1 cellular context compared by ENCODE assay signal in genomic region chr10:68812420-68812819, GRCh38.
TF ChIP-seq lines count a peak whose summit lies in the region.

No MANE protein-coding gene starts in this region.

TF ChIP-seq in HepG2, 621 proteins besides CTCF, POLR2A, EP300 and RAD21 (continued from another document and continues in another):
- TF ChIP-seq MYPOP (CRISPR knock-in tag; IDR thresholded peaks at IDR 0.05) (no peak), ZBTB40 (IDR thresholded peaks at IDR 0.05) (no peak), ZBTB40 (CRISPR knock-in tag; IDR thresholded peaks at IDR 0.05) (no peak), ARID5B (CRISPR knock-in tag; IDR thresholded peaks at IDR 0.05) (peak; percentile 75), ZNF430 (CRISPR knock-in tag; IDR thresholded peaks at IDR 0.05) (no peak), RARA (CRISPR knock-in tag; IDR thresholded peaks at IDR 0.05) (0 out of 2 replicates have a peak, but pooled peaks have one; percentile 13), ATRX (CRISPR knock-in tag; IDR thresholded peaks at IDR 0.05; ENCODE audit: borderline replicate concordance) (no peak), ZNF496 (CRISPR knock-in tag; IDR thresholded peaks at IDR 0.05; ENCODE audit: insufficient replicate concordance) (no peak), HMGXB4 (CRISPR knock-in tag; IDR thresholded peaks at IDR 0.05; ENCODE audit: borderline replicate concordance in 1 of 2, low read depth in 1 of 2) (no peak), POGZ (CRISPR knock-in tag; IDR thresholded peaks at IDR 0.05) (0 out of 2 replicates have a peak, but pooled peaks have one; percentile 40), KAT8 (CRISPR knock-in tag; IDR thresholded peaks at IDR 0.05) (peak; percentile 38; the same call in 1 of the 2 replicates), ARID4A (CRISPR knock-in tag; IDR thresholded peaks at IDR 0.05; ENCODE audit: borderline replicate concordance) (peak; percentile 50), FOXA3 (CRISPR knock-in tag; IDR thresholded peaks at IDR 0.05) (peak; percentile 30; the same call in 1 of the 2 replicates), ONECUT2 (CRISPR knock-in tag; IDR thresholded peaks at IDR 0.05) (no peak), ZNF775 (CRISPR knock-in tag; IDR thresholded peaks at IDR 0.05; ENCODE audit: borderline replicate concordance) (no peak), PAX8 (CRISPR knock-in tag; IDR thresholded peaks at IDR 0.05; ENCODE audit: borderline replicate concordance) (no peak), GZF1 (CRISPR knock-in tag; IDR thresholded peaks at IDR 0.05) (no peak), ZNF317 (CRISPR knock-in tag; IDR thresholded peaks at IDR 0.05) (0 out of 2 replicates have a peak, but pooled peaks have one; percentile 25), ZNF816 (CRISPR knock-in tag; IDR thresholded peaks at IDR 0.05; ENCODE audit: borderline replicate concordance) (no peak), ZFP82 (CRISPR knock-in tag; IDR thresholded peaks at IDR 0.05; ENCODE audit: borderline replicate concordance) (no peak), HMGA1 (CRISPR knock-in tag; conservative IDR thresholded peaks at IDR 0.05) (no peak), SYNCRIP (IDR thresholded peaks at IDR 0.05; ENCODE audit: insufficient read depth, low read depth, low read length) (no peak), NFYC (CRISPR knock-in tag; IDR thresholded peaks at IDR 0.05) (no peak), KDM2A (CRISPR knock-in tag; IDR thresholded peaks at IDR 0.05; ENCODE audit: borderline replicate concordance, low read depth) (peak; percentile 33; the same call in 1 of the 2 replicates)
- TF ChIP-seq, protein P1, sequence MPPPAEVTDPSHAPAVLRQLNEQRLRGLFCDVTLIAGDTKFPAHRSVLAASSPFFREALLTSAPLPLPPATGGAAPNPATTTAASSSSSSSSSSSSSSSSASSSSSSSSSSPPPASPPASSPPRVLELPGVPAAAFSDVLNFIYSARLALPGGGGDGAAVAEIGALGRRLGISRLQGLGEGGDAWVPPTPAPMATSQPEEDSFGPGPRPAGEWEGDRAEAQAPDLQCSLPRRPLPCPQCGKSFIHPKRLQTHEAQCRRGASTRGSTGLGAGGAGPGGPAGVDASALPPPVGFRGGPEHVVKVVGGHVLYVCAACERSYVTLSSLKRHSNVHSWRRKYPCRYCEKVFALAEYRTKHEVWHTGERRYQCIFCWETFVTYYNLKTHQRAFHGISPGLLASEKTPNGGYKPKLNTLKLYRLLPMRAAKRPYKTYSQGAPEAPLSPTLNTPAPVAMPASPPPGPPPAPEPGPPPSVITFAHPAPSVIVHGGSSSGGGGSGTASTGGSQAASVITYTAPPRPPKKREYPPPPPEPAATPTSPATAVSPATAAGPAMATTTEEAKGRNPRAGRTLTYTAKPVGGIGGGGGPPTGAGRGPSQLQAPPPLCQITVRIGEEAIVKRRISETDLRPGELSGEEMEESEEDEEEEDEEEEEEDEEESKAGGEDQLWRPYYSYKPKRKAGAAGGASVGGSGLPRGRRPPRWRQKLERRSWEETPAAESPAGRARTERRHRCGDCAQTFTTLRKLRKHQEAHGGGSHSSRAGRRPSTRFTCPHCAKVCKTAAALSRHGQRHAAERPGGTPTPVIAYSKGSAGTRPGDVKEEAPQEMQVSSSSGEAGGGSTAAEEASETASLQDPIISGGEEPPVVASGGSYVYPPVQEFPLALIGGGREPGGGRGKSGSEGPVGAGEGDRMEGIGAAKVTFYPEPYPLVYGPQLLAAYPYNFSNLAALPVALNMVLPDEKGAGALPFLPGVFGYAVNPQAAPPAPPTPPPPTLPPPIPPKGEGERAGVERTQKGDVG (CRISPR knock-in tag; IDR thresholded peaks at IDR 0.05; ENCODE audit: borderline replicate concordance) = no peak
- TF ChIP-seq, protein P2, sequence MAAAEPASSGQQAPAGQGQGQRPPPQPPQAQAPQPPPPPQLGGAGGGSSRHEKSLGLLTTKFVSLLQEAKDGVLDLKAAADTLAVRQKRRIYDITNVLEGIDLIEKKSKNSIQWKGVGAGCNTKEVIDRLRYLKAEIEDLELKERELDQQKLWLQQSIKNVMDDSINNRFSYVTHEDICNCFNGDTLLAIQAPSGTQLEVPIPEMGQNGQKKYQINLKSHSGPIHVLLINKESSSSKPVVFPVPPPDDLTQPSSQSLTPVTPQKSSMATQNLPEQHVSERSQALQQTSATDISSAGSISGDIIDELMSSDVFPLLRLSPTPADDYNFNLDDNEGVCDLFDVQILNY (CRISPR knock-in tag; conservative IDR thresholded peaks at IDR 0.05) = no peak
- TF ChIP-seq, protein P3, sequence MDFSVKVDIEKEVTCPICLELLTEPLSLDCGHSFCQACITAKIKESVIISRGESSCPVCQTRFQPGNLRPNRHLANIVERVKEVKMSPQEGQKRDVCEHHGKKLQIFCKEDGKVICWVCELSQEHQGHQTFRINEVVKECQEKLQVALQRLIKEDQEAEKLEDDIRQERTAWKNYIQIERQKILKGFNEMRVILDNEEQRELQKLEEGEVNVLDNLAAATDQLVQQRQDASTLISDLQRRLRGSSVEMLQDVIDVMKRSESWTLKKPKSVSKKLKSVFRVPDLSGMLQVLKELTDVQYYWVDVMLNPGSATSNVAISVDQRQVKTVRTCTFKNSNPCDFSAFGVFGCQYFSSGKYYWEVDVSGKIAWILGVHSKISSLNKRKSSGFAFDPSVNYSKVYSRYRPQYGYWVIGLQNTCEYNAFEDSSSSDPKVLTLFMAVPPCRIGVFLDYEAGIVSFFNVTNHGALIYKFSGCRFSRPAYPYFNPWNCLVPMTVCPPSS (IDR thresholded peaks at IDR 0.05) = no peak
